In the genomic region with DNA sequence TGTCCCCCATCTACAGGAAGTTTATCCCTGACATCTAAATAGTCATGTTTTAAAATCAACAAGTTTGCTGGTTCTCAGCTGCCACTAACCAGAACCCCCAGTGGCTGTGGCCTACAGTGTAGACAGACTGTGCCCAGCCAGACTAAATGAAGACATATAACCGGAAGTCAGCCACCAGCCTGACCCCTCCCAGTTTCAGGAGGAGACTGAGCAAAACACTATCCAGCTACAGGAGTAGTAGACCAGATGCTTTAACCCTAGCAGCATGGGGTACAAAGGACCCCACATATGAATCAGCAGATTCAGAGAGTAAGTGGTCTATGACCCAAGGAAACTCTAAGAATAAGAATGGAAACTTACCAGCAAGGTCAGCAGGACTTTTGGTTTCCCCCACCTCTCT, we compare ENCODE assay signal across 9 cellular contexts.
DNase-seq lines count a peak whose midpoint lies in the region; ATAC-seq and TF ChIP-seq lines count a peak whose summit lies in the region.
"Had no signal": no experiment of that assay in that cellular context is flagged by ENCODE, and none has a peak within 500 bp of the region (broad histone marks: within the 10 kb centered on the region; RNA-seq: fewer than 3 reads in every experiment).

No MANE protein-coding gene starts in this region.

- H3K79me1 ChIP-seq in neuronal stem cell (ENCODE audit: low read depth, low read length): no peaks in the 10 kb centered on the region

- no peak overlapping the region for H2BK15ac ChIP-seq in neuronal stem cell (ENCODE audit: low read length)

- H3K4me2 ChIP-seq in DND-41 (ENCODE audit: insufficient read depth, low read length) (no peak overlapping the region), neuronal stem cell (ENCODE audit: insufficient read depth, low read length, poor library complexity, severe bottlenecking) (no peak overlapping the region)

- no peak for TF ChIP-seq CTCF in DND-41 (IDR thresholded peaks at IDR 0.05; ENCODE audit: borderline replicate concordance, extremely low read depth, low read length, poor library complexity, severe bottlenecking)

- H4K8ac ChIP-seq in neuronal stem cell (ENCODE audit: low read depth, low read length): no peak overlapping the region

- no peak overlapping the region for H2AK5ac ChIP-seq in neuronal stem cell (ENCODE audit: low read depth, low read length)

- H3K27ac Mint-ChIP-seq in stimulated activated memory B cell treated with anti-CD40 and anti-IgM and Interleukin-4, amounts not matched to agents 10 μg/mL and 1 μg/mL and 100 μg/mL, for 72 hours: peak overlapping the region; percentile 47

- H3K9ac ChIP-seq in DND-41 (ENCODE audit: low read depth, low read length) (no peak overlapping the region), neuronal stem cell (ENCODE audit: low read depth, low read length, poor library complexity) (no peak overlapping the region)

- no peaks in the 10 kb centered on the region for H3K9me3 Mint-ChIP-seq in stimulated activated memory B cell treated with anti-CD40 and anti-IgM and Interleukin-4, amounts not matched to agents 10 μg/mL and 1 μg/mL and 100 μg/mL, for 72 hours
- H3K9me3 Mint-ChIP-seq: stimulated activated naive CD8-positive, alpha-beta T cell treated with anti-CD3 and anti-CD28 coated beads, Interleukin-15, Interleukin-2, amounts not matched to agents 100 ng/mL and 50 ng/mL, for 24 hours had no signal

- H3K4me3 ChIP-seq in DND-41 (ENCODE audit: low read depth in 1 of 2, low read length in 2 of 2): no peak overlapping the region
- no peak overlapping the region for H3K4me3 ChIP-seq in H7 (ENCODE audit: insufficient read depth, low read depth, low read length)
- no peak overlapping the region for H3K4me3 ChIP-seq in neuronal stem cell (ENCODE audit: low read length in 2 of 2)

- H4K91ac ChIP-seq in neuronal stem cell (ENCODE audit: low read depth, low read length, poor library complexity): no peak overlapping the region

- H3K27me3 Mint-ChIP-seq in stimulated activated memory B cell treated with anti-CD40 and anti-IgM and Interleukin-4, amounts not matched to agents 10 μg/mL and 1 μg/mL and 100 μg/mL, for 72 hours: no peaks in the 10 kb centered on the region
- H3K27me3 Mint-ChIP-seq: stimulated activated naive CD8-positive, alpha-beta T cell treated with anti-CD3 and anti-CD28 coated beads, Interleukin-15, Interleukin-2, amounts not matched to agents 100 ng/mL and 50 ng/mL, for 24 hours had no signal

- no peaks in the 10 kb centered on the region for H3K4me1 ChIP-seq in DND-41 (ENCODE audit: insufficient read depth, low read length)
- peaks cover 8 to 20% of the 10 kb centered on the region in 2 donors for H3K4me1 ChIP-seq in neuronal stem cell (ENCODE audit: control insufficient read depth in 2 of 2, insufficient read depth in 1 of 2, low read depth in 1 of 2, low read length in 2 of 2)

- H3K9me3 ChIP-seq in DND-41 (ENCODE audit: insufficient read depth, low read length, severe bottlenecking) (no peaks in the 10 kb centered on the region), neuronal stem cell (replicated peaks in 1 of 2; ENCODE audit: control insufficient read depth in 2 of 2, insufficient read depth in 1 of 2, low read depth in 1 of 2, low read length in 2 of 2) (no peaks in the 10 kb centered on the region)

- WGBS in neuronal stem cell (ENCODE audit: extremely low coverage in 2 of 2, insufficient read length in 2 of 2, insufficient replicate concordance in 1 of 2), 2 donors: no CpG with 5 or more reads among the region's 1 CpG

- H2BK120ac ChIP-seq in neuronal stem cell (ENCODE audit: low read depth, low read length): no peak overlapping the region

- H3K36me3 Mint-ChIP-seq in stimulated activated memory B cell treated with anti-CD40 and anti-IgM and Interleukin-4, amounts not matched to agents 10 μg/mL and 1 μg/mL and 100 μg/mL, for 72 hours: peaks cover 3% of the 10 kb centered on the region

- intact Hi-C loops in posterior vena cava (cut with DNase I): no loop called here

- H3K4me3 Mint-ChIP-seq in stimulated activated memory B cell treated with anti-CD40 and anti-IgM and Interleukin-4, amounts not matched to agents 10 μg/mL and 1 μg/mL and 100 μg/mL, for 72 hours: no peak overlapping the region
- H3K4me3 Mint-ChIP-seq: stimulated activated naive CD8-positive, alpha-beta T cell treated with anti-CD3 and anti-CD28 coated beads, Interleukin-15, Interleukin-2, amounts not matched to agents 100 ng/mL and 50 ng/mL, for 24 hours had no signal

- 0 out of 2 replicates have a peak overlapping the region, but pooled peaks have one; percentile 23 for H3K27ac ChIP-seq in DND-41 (ENCODE audit: low read length)
- H3K27ac ChIP-seq in neuronal stem cell (replicated peaks; ENCODE audit: low read length): no peak overlapping the region

- H3K79me2 ChIP-seq in DND-41 (ENCODE audit: insufficient read depth, low read length): no peaks in the 10 kb centered on the region; the same call in 1 of the 2 replicates

- H3K4ac ChIP-seq in neuronal stem cell (ENCODE audit: low read length): no peak overlapping the region

- DNase-seq in DND-41: peak; percentile 13
- DNase-seq in GM19240 (ENCODE audit: insufficient read length, low spot score): peak; percentile 41
- DNase-seq in MV-4-11 (lab: John Stamatoyannopoulos, UW): peak; percentile 48
- DNase-seq in dermis blood vessel endothelial cell: peak; percentile 17
- no peak for DNase-seq in posterior vena cava (ENCODE audit: low spot score)
- no peak for DNase-seq in H7
- no peak for DNase-seq in neuronal stem cell (ENCODE audit: low spot score)

- H3K14ac ChIP-seq in neuronal stem cell (ENCODE audit: low read length): no peak overlapping the region

- peaks cover 3% of the 10 kb centered on the region; the same call in 1 of the 2 replicates for H4K20me1 ChIP-seq in DND-41 (ENCODE audit: insufficient read depth, low read length)

- H3K27me3 ChIP-seq in DND-41 (ENCODE audit: insufficient read depth, low read length, poor library complexity) (no peaks in the 10 kb centered on the region), H7 (ENCODE audit: control insufficient read depth, insufficient read depth, low read length) (no peaks in the 10 kb centered on the region), neuronal stem cell (ENCODE audit: control insufficient read depth in 3 of 3, insufficient read depth in 3 of 3, low read depth in 1 of 3, low read length in 3 of 3) (no peaks in the 10 kb centered on the region)

- H3K23ac ChIP-seq in neuronal stem cell (ENCODE audit: low read depth, low read length, poor library complexity): no peak overlapping the region

- no peak overlapping the region for H2BK12ac ChIP-seq in neuronal stem cell (ENCODE audit: low read length)

- no peak overlapping the region for H2BK5ac ChIP-seq in neuronal stem cell (ENCODE audit: low read length)

- H3K36me3 ChIP-seq in DND-41 (ENCODE audit: insufficient read depth, low read length) (peaks cover 9% of the 10 kb centered on the region), H7 (replicated peaks; ENCODE audit: control insufficient read depth, insufficient read depth, low read length) (no peaks in the 10 kb centered on the region), neuronal stem cell (replicated peaks in 1 of 2; ENCODE audit: control insufficient read depth in 2 of 2, insufficient read depth in 2 of 2, low read length in 2 of 2) (peaks cover 0 to 4% of the 10 kb centered on the region in 2 donors)

- no peak for ATAC-seq in DND-41 (ENCODE audit: insufficient read depth, low read depth)
- ATAC-seq in stimulated activated memory B cell treated with anti-CD40 and anti-IgM and Interleukin-4, amounts not matched to agents 10 μg/mL and 1 μg/mL and 100 μg/mL, for 72 hours: peak; percentile 67

- peaks cover 17% of the 10 kb centered on the region for H3K4me1 Mint-ChIP-seq in stimulated activated memory B cell treated with anti-CD40 and anti-IgM and Interleukin-4, amounts not matched to agents 10 μg/mL and 1 μg/mL and 100 μg/mL, for 72 hours

- H3K18ac ChIP-seq in neuronal stem cell (ENCODE audit: low read length): no peak overlapping the region

- H2AFZ ChIP-seq in DND-41 (ENCODE audit: low read depth, low read length): no peak overlapping the region
- no peak overlapping the region for H2AFZ ChIP-seq in neuronal stem cell (ENCODE audit: low read length)

Comparison
In these comparisons a context has a peak if more than half of its experiments do, and no peak if none do; other contexts are left out.
1. DNase-seq: peak in DND-41 (single experiment), GM19240 (single experiment), MV-4-11 (single experiment) and dermis blood vessel endothelial cell (single experiment); none in posterior vena cava (single experiment), H7 (single experiment) and neuronal stem cell (single experiment).